Comparison of ENCODE assay signal across 18 cellular contexts in genomic region chr13:95956589-95957148, GRCh38.
DNase-seq lines count a peak whose midpoint lies in the region; ATAC-seq and TF ChIP-seq lines count a peak whose summit lies in the region.
"Had no signal": no experiment of that assay in that cellular context is flagged by ENCODE, and none has a peak within 500 bp of the region (broad histone marks: within the 10 kb centered on the region; RNA-seq: fewer than 3 reads in every experiment).

No MANE protein-coding gene starts in this region.

- H3K4me1 Mint-ChIP-seq in WTC11: peaks cover 38% of the 10 kb centered on the region
- H3K4me1 Mint-ChIP-seq: activated naive CD8-positive, alpha-beta T cell treated with anti-CD3 and anti-CD28 coated beads, Interleukin-2, amount 10 ng/mL, durations not matched to agents 7 days and 5 days had no signal

- no peaks in the 10 kb centered on the region; the same call in 1 of the 2 replicates for H3K27me3 Mint-ChIP-seq in WTC11 (ENCODE audit: low read depth)
- H3K27me3 Mint-ChIP-seq: activated naive CD8-positive, alpha-beta T cell treated with anti-CD3 and anti-CD28 coated beads, Interleukin-2, amount 10 ng/mL, durations not matched to agents 7 days and 5 days; effector memory CD8-positive, alpha-beta T cell had no signal

- H3K4me3 ChIP-seq in AG10803 (ENCODE audit: low read length) (no peak overlapping the region), HEK293 (ENCODE audit: low read depth, low read length) (no peak overlapping the region), fibroblast of mammary gland (ENCODE audit: control insufficient read depth, low read depth, low read length) (no peak overlapping the region)
- H3K4me3 ChIP-seq: A549 had no signal

- ATAC-seq in WTC11 (no peak), HG02852 (IDR thresholded peaks at IDR 0.05; ENCODE audit: unreplicated experiment) (no peak), omental fat pad (ENCODE audit: low FRiP score) (no peak), GM18858 (IDR thresholded peaks at IDR 0.05; ENCODE audit: unreplicated experiment) (no peak), GM18870 (IDR thresholded peaks at IDR 0.05; ENCODE audit: unreplicated experiment) (no peak)
- ATAC-seq: A549; activated CD8-positive, alpha-beta T cell treated with anti-CD3 and anti-CD28 coated beads, Interleukin-2, amount 10 ng/mL, durations not matched to agents 7 days and 5 days; activated T-cell treated with anti-CD3 and anti-CD28 coated beads, Interleukin-2, amount 50 U/mL, for 72 hours; effector memory CD8-positive, alpha-beta T cell; HepG2 had no signal

- POLR2A ChIA-PET in HEK293 (lab: Yijun Ruan, JAX): no interaction called here
- POLR2A ChIA-PET in WTC11 (lab: Charles Lee): no interaction called here

- TF ChIP-seq CTCF in AG10803 (conservative IDR thresholded peaks at IDR 0.05; ENCODE audit: low read length) (no peak), HEK293 (tag by site-specific recombination; IDR thresholded peaks at IDR 0.05) (no peak), WTC11 (IDR thresholded peaks at IDR 0.05) (no peak), fibroblast of mammary gland (conservative IDR thresholded peaks at IDR 0.05; ENCODE audit: control insufficient read depth, insufficient read depth, low read depth, low read length) (no peak), omental fat pad (IDR thresholded peaks at IDR 0.05) (no peak)

- H3K4me1 ChIP-seq in HEK293 (ENCODE audit: control insufficient read depth, insufficient read depth, low read length): no peaks in the 10 kb centered on the region
- H3K4me1 ChIP-seq: A549 had no signal

- DNase-seq in AG10803 (ENCODE audit: low read depth): peak; percentile 15
- no peak for DNase-seq in WTC11 (ENCODE audit: low spot score)
- peak; percentile 22 for DNase-seq in fibroblast of mammary gland (ENCODE audit: low read depth)
- DNase-seq in omental fat pad (ENCODE audit: low spot score): no peak
- DNase-seq: activated CD8-positive, alpha-beta T cell treated with anti-CD3 and anti-CD28 coated beads, Interleukin-2, amount 10 ng/mL, durations not matched to agents 7 days and 5 days; activated naive CD8-positive, alpha-beta T cell treated with anti-CD3 and anti-CD28 coated beads, Interleukin-2, amount 10 ng/mL, durations not matched to agents 7 days and 5 days; activated T-cell treated with anti-CD3 and anti-CD28 coated beads, Interleukin-2, amount 50 U/mL, for 72 hours; effector memory CD8-positive, alpha-beta T cell; glutamatergic neuron; NCI-H2107; T-helper 1 cell had no signal

- H3K9me3 ChIP-seq in HEK293 (ENCODE audit: control insufficient read depth, insufficient read depth, low read depth, low read length): no peaks in the 10 kb centered on the region

- CTCF ChIA-PET in HEK293 (lab: Yijun Ruan, JAX): interaction anchor here (0.8 kb wide), 1 partner anchor 63 kb away, joined by 3 read pairs; no protein-coding TSS in a partner anchor
- CTCF ChIA-PET in WTC11 (lab: Charles Lee): no interaction called here

- H3K4me3 Mint-ChIP-seq in WTC11: no peak overlapping the region
- H3K4me3 Mint-ChIP-seq: activated CD8-positive, alpha-beta T cell treated with anti-CD3 and anti-CD28 coated beads, Interleukin-2, amount 10 ng/mL, durations not matched to agents 7 days and 5 days; activated naive CD8-positive, alpha-beta T cell treated with anti-CD3 and anti-CD28 coated beads, Interleukin-2, amount 10 ng/mL, durations not matched to agents 7 days and 5 days; activated T-cell treated with anti-CD3 and anti-CD28 coated beads, Interleukin-2, amount 50 U/mL, for 72 hours; effector memory CD8-positive, alpha-beta T cell had no signal

- H3K27ac Mint-ChIP-seq in WTC11: peak overlapping the region; percentile 69; the same call in 1 of the 2 replicates
- H3K27ac Mint-ChIP-seq: activated CD8-positive, alpha-beta T cell treated with anti-CD3 and anti-CD28 coated beads, Interleukin-2, amount 10 ng/mL, durations not matched to agents 7 days and 5 days; activated naive CD8-positive, alpha-beta T cell treated with anti-CD3 and anti-CD28 coated beads, Interleukin-2, amount 10 ng/mL, durations not matched to agents 7 days and 5 days; activated T-cell treated with anti-CD3 and anti-CD28 coated beads, Interleukin-2, amount 50 U/mL, for 72 hours; effector memory CD8-positive, alpha-beta T cell had no signal

- H3K9me3 Mint-ChIP-seq in WTC11: peaks cover 67% of the 10 kb centered on the region

- H3K36me3 ChIP-seq in HEK293 (ENCODE audit: control insufficient read depth in 2 of 2, insufficient read depth in 1 of 2, low read length in 2 of 2): no peaks in the 10 kb centered on the region

- H3K27ac ChIP-seq in HEK293 (ENCODE audit: extremely low read depth, low read depth, low read length): no peak overlapping the region
- H3K27ac ChIP-seq: A549, C4-2B had no signal

- peaks cover 84% of the 10 kb centered on the region for H3K36me3 Mint-ChIP-seq in WTC11
- H3K36me3 Mint-ChIP-seq: activated naive CD8-positive, alpha-beta T cell treated with anti-CD3 and anti-CD28 coated beads, Interleukin-2, amount 10 ng/mL, durations not matched to agents 7 days and 5 days had no signal

TF ChIP-seq in HEK293, 187 proteins besides CTCF, POLR2A, EP300 and RAD21:
- peak; percentile 17; the same call in 1 of the 2 replicates for TF ChIP-seq ZNF146 (tag by site-specific recombination; IDR thresholded peaks at IDR 0.05)
- no peak for TF ChIP-seq ZNF776 (tag by site-specific recombination; IDR thresholded peaks at IDR 0.05; ENCODE audit: borderline replicate concordance)

TF ChIP-seq in WTC11, 78 proteins besides CTCF, POLR2A, EP300 and RAD21 (continues in another document):
- no peak for TF ChIP-seq SMAD4 (CRISPR knock-in tag; IDR thresholded peaks at IDR 0.05)
- no peak for TF ChIP-seq CREM (CRISPR knock-in tag; IDR thresholded peaks at IDR 0.05)
- TF ChIP-seq MYBL2 (CRISPR knock-in tag; IDR thresholded peaks at IDR 0.05): no peak
- no peak for TF ChIP-seq ZNF138 (CRISPR knock-in tag; conservative IDR thresholded peaks at IDR 0.05)
- TF ChIP-seq CREB1 (CRISPR knock-in tag; IDR thresholded peaks at IDR 0.05): no peak
- TF ChIP-seq, protein P1, sequence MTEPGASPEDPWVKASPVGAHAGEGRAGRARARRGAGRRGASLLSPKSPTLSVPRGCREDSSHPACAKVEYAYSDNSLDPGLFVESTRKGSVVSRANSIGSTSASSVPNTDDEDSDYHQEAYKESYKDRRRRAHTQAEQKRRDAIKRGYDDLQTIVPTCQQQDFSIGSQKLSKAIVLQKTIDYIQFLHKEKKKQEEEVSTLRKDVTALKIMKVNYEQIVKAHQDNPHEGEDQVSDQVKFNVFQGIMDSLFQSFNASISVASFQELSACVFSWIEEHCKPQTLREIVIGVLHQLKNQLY (CRISPR knock-in tag; IDR thresholded peaks at IDR 0.05): no peak
- TF ChIP-seq KAT7 (CRISPR knock-in tag; IDR thresholded peaks at IDR 0.05; ENCODE audit: borderline replicate concordance): no peak
- TF ChIP-seq, protein P2, sequence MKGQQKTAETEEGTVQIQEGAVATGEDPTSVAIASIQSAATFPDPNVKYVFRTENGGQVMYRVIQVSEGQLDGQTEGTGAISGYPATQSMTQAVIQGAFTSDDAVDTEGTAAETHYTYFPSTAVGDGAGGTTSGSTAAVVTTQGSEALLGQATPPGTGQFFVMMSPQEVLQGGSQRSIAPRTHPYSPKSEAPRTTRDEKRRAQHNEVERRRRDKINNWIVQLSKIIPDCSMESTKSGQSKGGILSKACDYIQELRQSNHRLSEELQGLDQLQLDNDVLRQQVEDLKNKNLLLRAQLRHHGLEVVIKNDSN (CRISPR knock-in tag; IDR thresholded peaks at IDR 0.05): no peak
- no peak for TF ChIP-seq USF2 (CRISPR knock-in tag; IDR thresholded peaks at IDR 0.05)
- TF ChIP-seq FOXP4 (CRISPR knock-in tag; IDR thresholded peaks at IDR 0.05): no peak
- no peak for TF ChIP-seq IRF2 (CRISPR knock-in tag; IDR thresholded peaks at IDR 0.05; ENCODE audit: borderline replicate concordance, low read depth)
- TF ChIP-seq FOXK1 (CRISPR knock-in tag; IDR thresholded peaks at IDR 0.05): no peak
- TF ChIP-seq NFE2L1 (CRISPR knock-in tag; IDR thresholded peaks at IDR 0.05): no peak
- no peak for TF ChIP-seq MXD4 (CRISPR knock-in tag; IDR thresholded peaks at IDR 0.05; ENCODE audit: borderline replicate concordance)
- TF ChIP-seq FOXP1 (CRISPR knock-in tag; IDR thresholded peaks at IDR 0.05; ENCODE audit: borderline replicate concordance): no peak
- no peak for TF ChIP-seq JAZF1 (CRISPR knock-in tag; IDR thresholded peaks at IDR 0.05)

Comparison
In these comparisons a context has a peak if more than half of its experiments do, and no peak if none do; other contexts are left out.
1. DNase-seq: peak in AG10803 (single experiment) and fibroblast of mammary gland (single experiment); none in WTC11 (single experiment) and omental fat pad (single experiment).